In the genomic region with DNA sequence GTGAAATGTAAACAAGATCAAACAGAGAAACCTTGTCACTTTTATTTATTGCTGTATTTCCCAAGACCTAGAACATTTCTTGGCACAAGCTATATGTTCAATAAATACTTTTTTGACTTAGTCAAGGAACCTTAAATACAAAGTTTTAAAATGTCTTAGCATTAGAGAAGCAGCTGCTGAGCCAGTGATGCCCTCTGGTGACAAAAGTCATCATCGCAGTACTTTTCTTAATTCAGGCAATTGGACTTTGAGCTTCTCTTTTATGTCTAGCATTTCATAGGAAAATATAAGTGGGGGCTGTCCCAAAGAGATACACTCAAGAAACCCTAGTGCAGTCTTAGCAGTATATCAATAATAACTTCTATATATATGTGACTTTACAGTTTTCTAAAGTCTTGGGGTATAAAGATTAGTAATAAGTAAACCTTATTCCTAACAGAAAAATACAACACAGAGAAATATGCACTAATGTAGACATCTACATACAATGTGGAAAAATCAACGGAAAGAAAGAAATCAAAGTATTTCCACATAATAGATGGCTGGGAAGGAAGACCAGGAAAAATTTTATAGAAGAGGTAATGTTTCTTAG, we compare ENCODE assay signal across 8 cellular contexts.
DNase-seq lines count a peak whose midpoint lies in the region; ATAC-seq and TF ChIP-seq lines count a peak whose summit lies in the region.

No MANE protein-coding gene starts in this region.

- no peak overlapping the region for H3K56ac ChIP-seq in mesendoderm (ENCODE audit: low read length)

- POLR2A ChIA-PET in T-cell (lab: Charles Lee) = interaction anchor here (0.7 to 1.1 kb wide), 3 partner anchors 12 to 334 kb away, joined by 3 to 4 read pairs (median 4); no protein-coding TSS in a partner anchor

- H3K36me3 ChIP-seq in mesendoderm (ENCODE audit: control insufficient read depth, insufficient read depth, low read length) = no peaks in the 10 kb centered on the region

- H2AK5ac ChIP-seq in mesendoderm (ENCODE audit: low read length) = no peak overlapping the region

- no peaks in the 10 kb centered on the region for H3K27me3 ChIP-seq in mesendoderm (ENCODE audit: insufficient read depth, low read length, poor library complexity)

- H3K36me3 Mint-ChIP-seq in activated CD8-positive, alpha-beta memory T cell treated with anti-CD3 and anti-CD28 coated beads, Interleukin-2, amount 10 ng/mL, durations not matched to agents 7 days and 5 days = no peaks in the 10 kb centered on the region
- H3K36me3 Mint-ChIP-seq in T-cell (no peaks in the 10 kb centered on the region), neural crest cell (ENCODE audit: low read depth) (no peaks in the 10 kb centered on the region)

- no peak overlapping the region for H2BK5ac ChIP-seq in mesendoderm (ENCODE audit: low read length)

- H3K4me1 ChIP-seq in mesendoderm (ENCODE audit: control insufficient read depth, low read depth, low read length) = no peaks in the 10 kb centered on the region

- H3K79me2 ChIP-seq in mesendoderm (ENCODE audit: control insufficient read depth, insufficient read depth, low read length) = no peaks in the 10 kb centered on the region

- H4K8ac ChIP-seq in mesendoderm (ENCODE audit: low read depth, low read length) = no peak overlapping the region

- peak; percentile 66 for DNase-seq in activated CD8-positive, alpha-beta memory T cell treated with anti-CD3 and anti-CD28 coated beads, Interleukin-2, amount 10 ng/mL, durations not matched to agents 7 days and 5 days
- DNase-seq in activated CD8-positive, alpha-beta memory T cell treated with anti-CD3 and anti-CD28 coated beads for 24 hours = no peak
- peak in 31 of 34 experiments; percentile 7 to 63 (median 40) for DNase-seq in T-cell
- peak; percentile 27 for DNase-seq in choroid plexus epithelial cell (ENCODE audit: low read depth)
- DNase-seq in neural crest cell (ENCODE audit: low read depth, low spot score) = peak; percentile 26
- DNase-seq in NCI-H1048 (lab: John Stamatoyannopoulos, UW) = no peak
- DNase-seq in mesendoderm = no peak

- no peak overlapping the region for H3K18ac ChIP-seq in mesendoderm (ENCODE audit: low read length)

- H3K4me2 ChIP-seq in mesendoderm (ENCODE audit: low read length) = no peak overlapping the region

- peak; percentile 58 for TF ChIP-seq CTCF in choroid plexus epithelial cell (conservative IDR thresholded peaks at IDR 0.05; ENCODE audit: low read depth, low read length)
- peak; percentile 75 for TF ChIP-seq CTCF in neural crest cell (conservative IDR thresholded peaks at IDR 0.05)

- no peak overlapping the region for H3K4me3 Mint-ChIP-seq in activated CD8-positive, alpha-beta memory T cell treated with anti-CD3 and anti-CD28 coated beads, Interleukin-2, amount 10 ng/mL, durations not matched to agents 7 days and 5 days
- H3K4me3 Mint-ChIP-seq in T-cell = no peak overlapping the region
- H3K4me3 Mint-ChIP-seq in neural crest cell = no peak overlapping the region

- H3K27ac ChIP-seq in mesendoderm (ENCODE audit: low read depth, low read length) = no peak overlapping the region

- ATAC-seq in activated CD8-positive, alpha-beta memory T cell treated with anti-CD3 and anti-CD28 coated beads, Interleukin-2, amount 10 ng/mL, durations not matched to agents 7 days and 5 days = peak; percentile 55
- peak; percentile 60 for ATAC-seq in HG03045 (IDR thresholded peaks at IDR 0.05; ENCODE audit: unreplicated experiment)
- peak; percentile 40 to 62 (median 46) for ATAC-seq in T-cell (replicated peaks in 1 of 4)

- peaks cover 14% of the 10 kb centered on the region for H3K27me3 Mint-ChIP-seq in activated CD8-positive, alpha-beta memory T cell treated with anti-CD3 and anti-CD28 coated beads, Interleukin-2, amount 10 ng/mL, durations not matched to agents 7 days and 5 days
- H3K27me3 Mint-ChIP-seq in T-cell (no peaks in the 10 kb centered on the region), neural crest cell (ENCODE audit: low read depth) (peaks cover 2% of the 10 kb centered on the region)

- H2BK15ac ChIP-seq in mesendoderm (replicated peaks; ENCODE audit: low read depth) = no peak overlapping the region

- H4K5ac ChIP-seq in mesendoderm (ENCODE audit: low read length) = no peak overlapping the region

- CTCF ChIA-PET in activated CD8-positive, alpha-beta memory T cell treated with anti-CD3 and anti-CD28 coated beads, Interleukin-2, amount 10 ng/mL, durations not matched to agents 7 days and 5 days (lab: Charles Lee) = interaction anchor here (0.5 to 4.5 kb wide), 27 partner anchors 9 to 591 kb away, joined by 3 to 64 read pairs (median 5); partner anchors contain the start of gene ARAP2
- CTCF ChIA-PET in T-cell (lab: Charles Lee) = interaction anchor here (0.5 to 7.2 kb wide), 45 partner anchors 9 to 1492 kb away, joined by 3 to 74 read pairs (median 5); partner anchors contain the start of gene ARAP2 (in 1 of the 2)

- H3K9me3 Mint-ChIP-seq in activated CD8-positive, alpha-beta memory T cell treated with anti-CD3 and anti-CD28 coated beads, Interleukin-2, amount 10 ng/mL, durations not matched to agents 7 days and 5 days (ENCODE audit: low read depth) = no peaks in the 10 kb centered on the region
- H3K9me3 Mint-ChIP-seq in T-cell (peaks cover 0 to 5% (median 0%) of the 10 kb centered on the region in 3 donors), neural crest cell (no peaks in the 10 kb centered on the region)

- no peak overlapping the region for H3K27ac Mint-ChIP-seq in activated CD8-positive, alpha-beta memory T cell treated with anti-CD3 and anti-CD28 coated beads, Interleukin-2, amount 10 ng/mL, durations not matched to agents 7 days and 5 days
- H3K27ac Mint-ChIP-seq in T-cell (no peak overlapping the region), neural crest cell (ENCODE audit: unreplicated experiment) (no peak overlapping the region)

- H2BK120ac ChIP-seq in mesendoderm (ENCODE audit: low read depth, low read length) = no peak overlapping the region

- no peak overlapping the region for H3K23ac ChIP-seq in mesendoderm (ENCODE audit: low read length)

- no peaks in the 10 kb centered on the region for H3K79me1 ChIP-seq in mesendoderm (ENCODE audit: low read length)

- no CpG with 5 or more reads among the region's 2 CpGs for WGBS in mesendoderm (ENCODE audit: extremely low coverage, insufficient coverage, low lambda C conversion rate)

- peaks cover 5% of the 10 kb centered on the region for H3K4me1 Mint-ChIP-seq in activated CD8-positive, alpha-beta memory T cell treated with anti-CD3 and anti-CD28 coated beads, Interleukin-2, amount 10 ng/mL, durations not matched to agents 7 days and 5 days
- H3K4me1 Mint-ChIP-seq in T-cell (peaks cover 0 to 7% (median 5%) of the 10 kb centered on the region in 3 donors), neural crest cell (no peaks in the 10 kb centered on the region)

- no peak overlapping the region for H3K4ac ChIP-seq in mesendoderm (ENCODE audit: low read depth, low read length)

- H3K9ac ChIP-seq in mesendoderm (ENCODE audit: low read length) = no peak overlapping the region

- H3K4me3 ChIP-seq in choroid plexus epithelial cell (ENCODE audit: low read depth, low read length) (no peak overlapping the region), mesendoderm (ENCODE audit: low read length) (no peak overlapping the region)

Comparison
In these comparisons a context has a peak if more than half of its experiments do, and no peak if none do; other contexts are left out.
1. DNase-seq: peak in activated CD8-positive, alpha-beta memory T cell treated with anti-CD3 and anti-CD28 coated beads, Interleukin-2, amount 10 ng/mL, durations not matched to agents 7 days and 5 days (single experiment), T-cell (31 of 34), choroid plexus epithelial cell (single experiment) and neural crest cell (single experiment); none in activated CD8-positive, alpha-beta memory T cell treated with anti-CD3 and anti-CD28 coated beads for 24 hours (single experiment), NCI-H1048 (single experiment) and mesendoderm (single experiment).
2. Peak in every context shown above with its lines, with median percentiles within 50 percentile points of each other: ATAC-seq.